In the genomic region with DNA sequence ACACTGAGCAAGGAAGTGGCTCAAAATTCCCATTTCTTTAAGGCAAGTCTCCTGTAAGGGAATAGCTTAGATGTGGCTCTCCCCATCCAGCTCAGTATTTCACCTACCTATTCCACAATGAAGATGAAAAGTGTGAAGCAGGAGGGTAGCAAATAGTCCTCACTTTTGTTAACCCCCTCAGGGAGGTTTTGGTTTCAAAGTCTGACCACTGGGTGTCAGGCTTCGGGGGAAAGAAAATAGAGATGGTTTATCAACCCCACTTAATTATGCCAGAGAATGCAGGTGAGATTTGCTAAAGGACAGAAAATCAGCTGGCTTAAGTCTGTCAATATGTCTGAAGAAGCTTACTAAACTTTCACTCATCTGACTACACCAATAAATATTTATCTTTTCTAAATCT, we compare ENCODE assay signal across 13 cellular contexts.
A peak's percentile ranks its signal among the peaks of the same experiment; 100 is the strongest.
DNase-seq lines count a peak whose midpoint lies in the region; ATAC-seq and TF ChIP-seq lines count a peak whose summit lies in the region.
"Had no signal": no experiment of that assay in that cellular context is flagged by ENCODE, and none has a peak within 500 bp of the region (broad histone marks: within the 10 kb centered on the region; RNA-seq: fewer than 3 reads in every experiment).

No MANE protein-coding gene starts in this region.

- no peak for TF ChIP-seq POLR2A in uterus (IDR thresholded peaks at IDR 0.05)

- POLR2A ChIA-PET in SK-N-SH (lab: Yijun Ruan, JAX): no interaction called here

- H4K20me1 ChIP-seq in SK-N-SH (ENCODE audit: insufficient read depth): no peaks in the 10 kb centered on the region; the same call in none of the 2 replicates

- 92% methylated on average over 1 of the region's 1 CpG for WGBS in SK-N-SH (ENCODE audit: low lambda C conversion rate)

- H3K27me3 ChIP-seq in SK-N-SH (ENCODE audit: insufficient read depth): no peaks in the 10 kb centered on the region
- H3K27me3 ChIP-seq in dorsolateral prefrontal cortex: no peaks in the 10 kb centered on the region
- H3K27me3 ChIP-seq in uterus: no peaks in the 10 kb centered on the region
- H3K27me3 ChIP-seq: colonic mucosa had no signal

- H3K4me1 ChIP-seq in SK-N-SH (ENCODE audit: control insufficient read depth in 1 of 2, insufficient read depth in 2 of 2, low read depth in 1 of 2, low read length in 1 of 2) (no peaks in the 10 kb centered on the region), uterus (peaks cover 0 to 4% of the 10 kb centered on the region in 2 donors)
- H3K4me1 ChIP-seq: colonic mucosa had no signal

- H3K27me3 Mint-ChIP-seq in osteocyte (ENCODE audit: unreplicated experiment): no peaks in the 10 kb centered on the region
- H3K27me3 Mint-ChIP-seq: naive thymus-derived CD4-positive, alpha-beta T cell had no signal

- H3F3A ChIP-seq in SK-N-SH (replicated peaks; ENCODE audit: insufficient read depth): peaks cover 12% of the 10 kb centered on the region

- DNase-seq in SK-N-SH: peak; percentile 18
- peak; percentile 13 for DNase-seq in M059J (ENCODE audit: low read depth)
- DNase-seq in dorsolateral prefrontal cortex: no peak
- DNase-seq in osteocyte (ENCODE audit: extremely low spot score, unreplicated experiment): no peak
- DNase-seq in NCI-H2171 (lab: John Stamatoyannopoulos, UW): no peak
- no peak for DNase-seq in occipital lobe (lab: John Stamatoyannopoulos, UW)
- no peak for DNase-seq in uterus
- DNase-seq: colonic mucosa; naive thymus-derived CD4-positive, alpha-beta T cell; NCI-H2029 treated with DMSO at 0.1 percent for 48 hours had no signal

- no peak overlapping the region for H2AFZ ChIP-seq in SK-N-SH (ENCODE audit: low read depth)

- H3K79me2 ChIP-seq in SK-N-SH (ENCODE audit: insufficient read depth): peaks cover 10% of the 10 kb centered on the region; the same call in 1 of the 2 replicates

- no peak overlapping the region for H3K4me3 Mint-ChIP-seq in osteocyte (ENCODE audit: unreplicated experiment)
- H3K4me3 Mint-ChIP-seq: T-helper 1 cell treated with Interleukin-12 subunit alpha and Interleukin-12 subunit beta and Interleukin-4 antibody, amounts not matched to agents 30 μg/mL and 1 μg/mL, for 36 hours had no signal

- TF ChIP-seq CTCF in SK-N-SH (IDR thresholded peaks at IDR 0.05): peak; percentile 41
- TF ChIP-seq CTCF in dorsolateral prefrontal cortex (IDR thresholded peaks at IDR 0.05 in 54 of 56, conservative IDR thresholded peaks at IDR 0.05 in 2 of 56; ENCODE audit: low read depth in 1 of 56, partially characterized antibody in 56 of 56): peak in 32 of 56 donors; percentile 4 to 49 (median 25)
- TF ChIP-seq CTCF in osteocyte (IDR thresholded peaks at IDR 0.05): peak; percentile 38
- no peak for TF ChIP-seq CTCF in uterus (IDR thresholded peaks at IDR 0.05)

- H3K9me3 ChIP-seq in SK-N-SH: no peaks in the 10 kb centered on the region
- no peaks in the 10 kb centered on the region for H3K9me3 ChIP-seq in uterus
- H3K9me3 ChIP-seq: colonic mucosa had no signal

- H3K27ac Mint-ChIP-seq in osteocyte (ENCODE audit: unreplicated experiment): no peak overlapping the region
- H3K27ac Mint-ChIP-seq: naive thymus-derived CD4-positive, alpha-beta T cell; T-helper 1 cell treated with Interleukin-12 subunit alpha and Interleukin-12 subunit beta and Interleukin-4 antibody, amounts not matched to agents 30 μg/mL and 1 μg/mL, for 36 hours had no signal

- no peak for TF ChIP-seq EP300 in SK-N-SH (IDR thresholded peaks at IDR 0.05; ENCODE audit: borderline replicate concordance in 1 of 2, low read depth in 1 of 2, low read length in 1 of 2)

- peaks cover 18 to 31% of the 10 kb centered on the region in 2 experiments for H3K36me3 ChIP-seq in SK-N-SH (replicated peaks in 1 of 2; ENCODE audit: control insufficient read depth in 1 of 2, insufficient read depth in 2 of 2, low read length in 1 of 2)
- no peaks in the 10 kb centered on the region for H3K36me3 ChIP-seq in uterus
- H3K36me3 ChIP-seq: colonic mucosa had no signal

- 0 out of 2 replicates have a peak, but pooled peaks have one; percentile 9 for TF ChIP-seq RAD21 in SK-N-SH (IDR thresholded peaks at IDR 0.05; ENCODE audit: low read length)

- intact Hi-C loops in dorsolateral prefrontal cortex (cut with DNase I) (no loop called here), uterus (cut with DNase I; ENCODE audit: low total_unique reads) (no loop called here)

- CTCF ChIA-PET in SK-N-SH (lab: Yijun Ruan, JAX): interaction anchor here (0.7 to 1.3 kb wide), 4 partner anchors 12 to 41 kb away, joined by 3 to 4 read pairs (median 3); no protein-coding TSS in a partner anchor

- no peak overlapping the region for H3K9ac ChIP-seq in SK-N-SH

- peaks cover 10% of the 10 kb centered on the region for H3K4me1 Mint-ChIP-seq in osteocyte (ENCODE audit: unreplicated experiment)

- H3K9me2 ChIP-seq in SK-N-SH: no peaks in the 10 kb centered on the region

- peaks cover 13% of the 10 kb centered on the region for H3K36me3 Mint-ChIP-seq in osteocyte (ENCODE audit: unreplicated experiment)

- H3K9me3 Mint-ChIP-seq in osteocyte (ENCODE audit: unreplicated experiment): no peaks in the 10 kb centered on the region
- H3K9me3 Mint-ChIP-seq: naive thymus-derived CD4-positive, alpha-beta T cell; T-helper 1 cell treated with Interleukin-12 subunit alpha and Interleukin-12 subunit beta and Interleukin-4 antibody, amounts not matched to agents 30 μg/mL and 1 μg/mL, for 36 hours had no signal

- H3K27ac ChIP-seq in SK-N-SH (ENCODE audit: low read depth in 2 of 2, low read length in 1 of 2) (no peak overlapping the region), dorsolateral prefrontal cortex (peak overlapping the region in 1 of 59 donors; percentile 13), uterus (no peak overlapping the region)
- H3K27ac ChIP-seq: colonic mucosa had no signal

- H3K4me3 ChIP-seq in SK-N-SH (ENCODE audit: low read depth in 2 of 2, low read length in 1 of 2): no peak overlapping the region; a peak in 1 of 4 replicates
- H3K4me3 ChIP-seq in dorsolateral prefrontal cortex: no peak overlapping the region
- H3K4me3 ChIP-seq in uterus: no peak overlapping the region
- H3K4me3 ChIP-seq: colonic mucosa, smooth muscle cell had no signal

- no peak for ATAC-seq in SK-N-SH treated with all-trans-retinoic acid at 6 μM for 48 hours
- ATAC-seq: naive thymus-derived CD4-positive, alpha-beta T cell had no signal

- H3K4me2 ChIP-seq in SK-N-SH: no peak overlapping the region
- H3K4me2 ChIP-seq: smooth muscle cell had no signal

TF ChIP-seq in SK-N-SH, 30 proteins besides CTCF, POLR2A, EP300 and RAD21:
- TF ChIP-seq TEAD4 (IDR thresholded peaks at IDR 0.05; ENCODE audit: borderline replicate concordance, insufficient read depth) (no peak), ELF1 (IDR thresholded peaks at IDR 0.05) (no peak), TCF12 (IDR thresholded peaks at IDR 0.05) (no peak), RCOR1 (IDR thresholded peaks at IDR 0.05; ENCODE audit: low read length) (no peak), FOXJ3 (CRISPR knock-in tag; IDR thresholded peaks at IDR 0.05) (no peak), TAF1 (IDR thresholded peaks at IDR 0.05; ENCODE audit: borderline replicate concordance, low read depth, low read length) (no peak), RFX5 (IDR thresholded peaks at IDR 0.05; ENCODE audit: low read length) (no peak)

TF ChIP-seq in SK-N-SH treated with all-trans-retinoic acid at 6 μM for 48 hours, 23 proteins besides CTCF, POLR2A, EP300 and RAD21:
- TF ChIP-seq ARNTL (CRISPR knock-in tag; IDR thresholded peaks at IDR 0.05; ENCODE audit: borderline replicate concordance, low read depth): no peak
- no peak for TF ChIP-seq ZNF8 (CRISPR knock-in tag; IDR thresholded peaks at IDR 0.05)
- TF ChIP-seq, protein P1, sequence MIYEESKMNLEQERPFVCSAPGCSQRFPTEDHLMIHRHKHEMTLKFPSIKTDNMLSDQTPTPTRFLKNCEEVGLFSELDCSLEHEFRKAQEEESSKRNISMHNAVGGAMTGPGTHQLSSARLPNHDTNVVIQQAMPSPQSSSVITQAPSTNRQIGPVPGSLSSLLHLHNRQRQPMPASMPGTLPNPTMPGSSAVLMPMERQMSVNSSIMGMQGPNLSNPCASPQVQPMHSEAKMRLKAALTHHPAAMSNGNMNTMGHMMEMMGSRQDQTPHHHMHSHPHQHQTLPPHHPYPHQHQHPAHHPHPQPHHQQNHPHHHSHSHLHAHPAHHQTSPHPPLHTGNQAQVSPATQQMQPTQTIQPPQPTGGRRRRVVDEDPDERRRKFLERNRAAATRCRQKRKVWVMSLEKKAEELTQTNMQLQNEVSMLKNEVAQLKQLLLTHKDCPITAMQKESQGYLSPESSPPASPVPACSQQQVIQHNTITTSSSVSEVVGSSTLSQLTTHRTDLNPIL (CRISPR knock-in tag; IDR thresholded peaks at IDR 0.05; ENCODE audit: low read depth): no peak
- no peak for TF ChIP-seq PATZ1 (CRISPR knock-in tag; IDR thresholded peaks at IDR 0.05; ENCODE audit: borderline replicate concordance)
- no peak for TF ChIP-seq CSDC2 (CRISPR knock-in tag; IDR thresholded peaks at IDR 0.05)
- no peak for TF ChIP-seq ZFP3 (CRISPR knock-in tag; IDR thresholded peaks at IDR 0.05)
- TF ChIP-seq ZFP30 (CRISPR knock-in tag; IDR thresholded peaks at IDR 0.05): no peak
- TF ChIP-seq ZNF70 (CRISPR knock-in tag; IDR thresholded peaks at IDR 0.05): no peak
- no peak for TF ChIP-seq ISL1 (CRISPR knock-in tag; IDR thresholded peaks at IDR 0.05)
- no peak for TF ChIP-seq RARB (CRISPR knock-in tag; IDR thresholded peaks at IDR 0.05)
- TF ChIP-seq BACH2 (CRISPR knock-in tag; IDR thresholded peaks at IDR 0.05; ENCODE audit: borderline replicate concordance): no peak
- TF ChIP-seq GLIS3 (CRISPR knock-in tag; IDR thresholded peaks at IDR 0.05): no peak

Comparison
In these comparisons a context has a peak if more than half of its experiments do, and no peak if none do; other contexts are left out.
1. DNase-seq: peak in SK-N-SH (single experiment) and M059J (single experiment); none in dorsolateral prefrontal cortex (0 of 10), osteocyte (single experiment), NCI-H2171 (single experiment), occipital lobe (single experiment) and uterus (0 of 2).
2. CTCF ChIP-seq: peak in SK-N-SH (single experiment), dorsolateral prefrontal cortex (32 of 56) and osteocyte (single experiment); none in uterus (0 of 4).